In genomic region chr17:10447035-10447931, GRCh38 we compare ENCODE assay signal across 1 cellular context.
TF ChIP-seq lines count a peak whose summit lies in the region.

No MANE protein-coding gene starts in this region.

TF ChIP-seq in HepG2, 621 proteins besides CTCF, POLR2A, EP300 and RAD21 (continued from another document and continues in another):
- TF ChIP-seq PATZ1 (CRISPR knock-in tag; IDR thresholded peaks at IDR 0.05) (no peak), ELF1 (CRISPR knock-in tag; IDR thresholded peaks at IDR 0.05) (no peak), GFI1 (CRISPR knock-in tag; IDR thresholded peaks at IDR 0.05; ENCODE audit: borderline replicate concordance) (peak; percentile 66; the same call in 1 of the 2 replicates), NR1H2 (CRISPR knock-in tag; IDR thresholded peaks at IDR 0.05; ENCODE audit: borderline replicate concordance, low read depth) (no peak), TARDBP (CRISPR knock-in tag; IDR thresholded peaks at IDR 0.05) (no peak), ZNF317 (CRISPR knock-in tag; IDR thresholded peaks at IDR 0.05) (0 out of 2 replicates have a peak, but pooled peaks have one; percentile 48), ATF3 (CRISPR knock-in tag; IDR thresholded peaks at IDR 0.05) (no peak; the same call in 1 of the 2 replicates), ZNF552 (CRISPR knock-in tag; IDR thresholded peaks at IDR 0.05; ENCODE audit: borderline replicate concordance) (no peak), TMF1 (CRISPR knock-in tag; IDR thresholded peaks at IDR 0.05; ENCODE audit: low read depth) (no peak), RFX3 (CRISPR knock-in tag; IDR thresholded peaks at IDR 0.05) (peak; percentile 72), NFATC3 (CRISPR knock-in tag; IDR thresholded peaks at IDR 0.05) (no peak), ETV5 (CRISPR knock-in tag; IDR thresholded peaks at IDR 0.05; ENCODE audit: borderline replicate concordance) (peak; percentile 81), ZNF230 (CRISPR knock-in tag; IDR thresholded peaks at IDR 0.05) (no peak), ZNF577 (CRISPR knock-in tag; IDR thresholded peaks at IDR 0.05; ENCODE audit: borderline replicate concordance, low read depth) (no peak), CHCHD3 (CRISPR knock-in tag; IDR thresholded peaks at IDR 0.05) (no peak), ZBTB46 (CRISPR knock-in tag; IDR thresholded peaks at IDR 0.05; ENCODE audit: borderline replicate concordance) (no peak), SIN3A (IDR thresholded peaks at IDR 0.05; ENCODE audit: borderline replicate concordance, low read depth, low read length) (no peak), HDAC1 (CRISPR knock-in tag; IDR thresholded peaks at IDR 0.05) (no peak), MZF1 (CRISPR knock-in tag; IDR thresholded peaks at IDR 0.05; ENCODE audit: borderline replicate concordance) (no peak), ISL2 (CRISPR knock-in tag; IDR thresholded peaks at IDR 0.05) (peak; percentile 37; the same call in 1 of the 2 replicates), FOXK1 (CRISPR knock-in tag; IDR thresholded peaks at IDR 0.05; ENCODE audit: borderline replicate concordance, low read depth) (peak; percentile 49; the same call in 1 of the 2 replicates), NAIF1 (CRISPR knock-in tag; IDR thresholded peaks at IDR 0.05; ENCODE audit: borderline replicate concordance) (no peak), CCAR2 (optimal IDR thresholded peaks at IDR 0.05; ENCODE audit: low read depth, low read length) (no peak), ZC3H13 (CRISPR knock-in tag; IDR thresholded peaks at IDR 0.05) (no peak), ZNF138 (CRISPR knock-in tag; IDR thresholded peaks at IDR 0.05; ENCODE audit: low read depth) (no peak), MLLT10 (CRISPR knock-in tag; IDR thresholded peaks at IDR 0.05) (no peak), HMG20B (CRISPR knock-in tag; conservative IDR thresholded peaks at IDR 0.05) (no peak), SALL1 (CRISPR knock-in tag; IDR thresholded peaks at IDR 0.05) (peak; percentile 61; the same call in 1 of the 2 replicates), FOSL1 (CRISPR knock-in tag; IDR thresholded peaks at IDR 0.05; ENCODE audit: borderline replicate concordance) (no peak)
- TF ChIP-seq, protein P1, sequence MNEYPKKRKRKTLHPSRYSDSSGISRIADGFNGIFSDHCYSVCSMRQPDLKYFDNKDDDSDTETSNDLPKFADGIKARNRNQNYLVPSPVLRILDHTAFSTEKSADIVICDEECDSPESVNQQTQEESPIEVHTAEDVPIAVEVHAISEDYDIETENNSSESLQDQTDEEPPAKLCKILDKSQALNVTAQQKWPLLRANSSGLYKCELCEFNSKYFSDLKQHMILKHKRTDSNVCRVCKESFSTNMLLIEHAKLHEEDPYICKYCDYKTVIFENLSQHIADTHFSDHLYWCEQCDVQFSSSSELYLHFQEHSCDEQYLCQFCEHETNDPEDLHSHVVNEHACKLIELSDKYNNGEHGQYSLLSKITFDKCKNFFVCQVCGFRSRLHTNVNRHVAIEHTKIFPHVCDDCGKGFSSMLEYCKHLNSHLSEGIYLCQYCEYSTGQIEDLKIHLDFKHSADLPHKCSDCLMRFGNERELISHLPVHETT (CRISPR knock-in tag; conservative IDR thresholded peaks at IDR 0.05), result no peak
- TF ChIP-seq, protein P2, sequence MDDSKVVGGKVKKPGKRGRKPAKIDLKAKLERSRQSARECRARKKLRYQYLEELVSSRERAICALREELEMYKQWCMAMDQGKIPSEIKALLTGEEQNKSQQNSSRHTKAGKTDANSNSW (CRISPR knock-in tag; IDR thresholded peaks at IDR 0.05; ENCODE audit: borderline replicate concordance), result no peak
- TF ChIP-seq, protein P3, sequence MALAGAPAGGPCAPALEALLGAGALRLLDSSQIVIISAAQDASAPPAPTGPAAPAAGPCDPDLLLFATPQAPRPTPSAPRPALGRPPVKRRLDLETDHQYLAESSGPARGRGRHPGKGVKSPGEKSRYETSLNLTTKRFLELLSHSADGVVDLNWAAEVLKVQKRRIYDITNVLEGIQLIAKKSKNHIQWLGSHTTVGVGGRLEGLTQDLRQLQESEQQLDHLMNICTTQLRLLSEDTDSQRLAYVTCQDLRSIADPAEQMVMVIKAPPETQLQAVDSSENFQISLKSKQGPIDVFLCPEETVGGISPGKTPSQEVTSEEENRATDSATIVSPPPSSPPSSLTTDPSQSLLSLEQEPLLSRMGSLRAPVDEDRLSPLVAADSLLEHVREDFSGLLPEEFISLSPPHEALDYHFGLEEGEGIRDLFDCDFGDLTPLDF (CRISPR knock-in tag; IDR thresholded peaks at IDR 0.05), result no peak
- TF ChIP-seq, protein P4, sequence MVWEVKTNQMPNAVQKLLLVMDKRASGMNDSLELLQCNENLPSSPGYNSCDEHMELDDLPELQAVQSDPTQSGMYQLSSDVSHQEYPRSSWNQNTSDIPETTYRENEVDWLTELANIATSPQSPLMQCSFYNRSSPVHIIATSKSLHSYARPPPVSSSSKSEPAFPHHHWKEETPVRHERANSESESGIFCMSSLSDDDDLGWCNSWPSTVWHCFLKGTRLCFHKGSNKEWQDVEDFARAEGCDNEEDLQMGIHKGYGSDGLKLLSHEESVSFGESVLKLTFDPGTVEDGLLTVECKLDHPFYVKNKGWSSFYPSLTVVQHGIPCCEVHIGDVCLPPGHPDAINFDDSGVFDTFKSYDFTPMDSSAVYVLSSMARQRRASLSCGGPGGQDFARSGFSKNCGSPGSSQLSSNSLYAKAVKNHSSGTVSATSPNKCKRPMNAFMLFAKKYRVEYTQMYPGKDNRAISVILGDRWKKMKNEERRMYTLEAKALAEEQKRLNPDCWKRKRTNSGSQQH (CRISPR knock-in tag; IDR thresholded peaks at IDR 0.05; ENCODE audit: low read depth), result no peak
- TF ChIP-seq, protein P5, sequence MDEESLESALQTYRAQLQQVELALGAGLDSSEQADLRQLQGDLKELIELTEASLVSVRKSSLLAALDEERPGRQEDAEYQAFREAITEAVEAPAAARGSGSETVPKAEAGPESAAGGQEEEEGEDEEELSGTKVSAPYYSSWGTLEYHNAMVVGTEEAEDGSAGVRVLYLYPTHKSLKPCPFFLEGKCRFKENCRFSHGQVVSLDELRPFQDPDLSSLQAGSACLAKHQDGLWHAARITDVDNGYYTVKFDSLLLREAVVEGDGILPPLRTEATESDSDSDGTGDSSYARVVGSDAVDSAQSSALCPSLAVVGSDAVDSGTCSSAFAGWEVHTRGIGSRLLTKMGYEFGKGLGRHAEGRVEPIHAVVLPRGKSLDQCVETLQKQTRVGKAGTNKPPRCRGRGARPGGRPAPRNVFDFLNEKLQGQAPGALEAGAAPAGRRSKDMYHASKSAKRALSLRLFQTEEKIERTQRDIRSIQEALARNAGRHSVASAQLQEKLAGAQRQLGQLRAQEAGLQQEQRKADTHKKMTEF (CRISPR knock-in tag; IDR thresholded peaks at IDR 0.05), result peak; percentile 30; the same call in 1 of the 2 replicates
- TF ChIP-seq, protein P6, sequence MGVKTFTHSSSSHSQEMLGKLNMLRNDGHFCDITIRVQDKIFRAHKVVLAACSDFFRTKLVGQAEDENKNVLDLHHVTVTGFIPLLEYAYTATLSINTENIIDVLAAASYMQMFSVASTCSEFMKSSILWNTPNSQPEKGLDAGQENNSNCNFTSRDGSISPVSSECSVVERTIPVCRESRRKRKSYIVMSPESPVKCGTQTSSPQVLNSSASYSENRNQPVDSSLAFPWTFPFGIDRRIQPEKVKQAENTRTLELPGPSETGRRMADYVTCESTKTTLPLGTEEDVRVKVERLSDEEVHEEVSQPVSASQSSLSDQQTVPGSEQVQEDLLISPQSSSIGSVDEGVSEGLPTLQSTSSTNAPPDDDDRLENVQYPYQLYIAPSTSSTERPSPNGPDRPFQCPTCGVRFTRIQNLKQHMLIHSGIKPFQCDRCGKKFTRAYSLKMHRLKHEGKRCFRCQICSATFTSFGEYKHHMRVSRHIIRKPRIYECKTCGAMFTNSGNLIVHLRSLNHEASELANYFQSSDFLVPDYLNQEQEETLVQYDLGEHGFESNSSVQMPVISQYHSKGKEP (CRISPR knock-in tag; IDR thresholded peaks at IDR 0.05), result no peak
- TF ChIP-seq, protein P7, sequence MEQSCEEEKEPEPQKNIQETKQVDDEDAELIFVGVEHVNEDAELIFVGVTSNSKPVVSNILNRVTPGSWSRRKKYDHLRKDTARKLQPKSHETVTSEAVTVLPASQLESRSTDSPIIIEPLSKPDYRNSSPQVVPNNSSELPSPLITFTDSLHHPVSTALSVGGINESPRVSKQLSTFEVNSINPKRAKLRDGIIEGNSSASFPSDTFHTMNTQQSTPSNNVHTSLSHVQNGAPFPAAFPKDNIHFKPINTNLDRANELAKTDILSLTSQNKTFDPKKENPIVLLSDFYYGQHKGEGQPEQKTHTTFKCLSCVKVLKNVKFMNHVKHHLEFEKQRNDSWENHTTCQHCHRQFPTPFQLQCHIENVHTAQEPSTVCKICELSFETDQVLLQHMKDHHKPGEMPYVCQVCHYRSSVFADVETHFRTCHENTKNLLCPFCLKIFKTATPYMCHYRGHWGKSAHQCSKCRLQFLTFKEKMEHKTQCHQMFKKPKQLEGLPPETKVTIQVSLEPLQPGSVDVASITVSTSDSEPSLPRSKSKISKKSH (CRISPR knock-in tag; IDR thresholded peaks at IDR 0.05; ENCODE audit: borderline replicate concordance), result no peak
- TF ChIP-seq, protein P8, sequence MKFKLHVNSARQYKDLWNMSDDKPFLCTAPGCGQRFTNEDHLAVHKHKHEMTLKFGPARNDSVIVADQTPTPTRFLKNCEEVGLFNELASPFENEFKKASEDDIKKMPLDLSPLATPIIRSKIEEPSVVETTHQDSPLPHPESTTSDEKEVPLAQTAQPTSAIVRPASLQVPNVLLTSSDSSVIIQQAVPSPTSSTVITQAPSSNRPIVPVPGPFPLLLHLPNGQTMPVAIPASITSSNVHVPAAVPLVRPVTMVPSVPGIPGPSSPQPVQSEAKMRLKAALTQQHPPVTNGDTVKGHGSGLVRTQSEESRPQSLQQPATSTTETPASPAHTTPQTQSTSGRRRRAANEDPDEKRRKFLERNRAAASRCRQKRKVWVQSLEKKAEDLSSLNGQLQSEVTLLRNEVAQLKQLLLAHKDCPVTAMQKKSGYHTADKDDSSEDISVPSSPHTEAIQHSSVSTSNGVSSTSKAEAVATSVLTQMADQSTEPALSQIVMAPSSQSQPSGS (CRISPR knock-in tag; IDR thresholded peaks at IDR 0.05), result peak; percentile 27; the same call in 1 of the 2 replicates
- TF ChIP-seq, protein P9, sequence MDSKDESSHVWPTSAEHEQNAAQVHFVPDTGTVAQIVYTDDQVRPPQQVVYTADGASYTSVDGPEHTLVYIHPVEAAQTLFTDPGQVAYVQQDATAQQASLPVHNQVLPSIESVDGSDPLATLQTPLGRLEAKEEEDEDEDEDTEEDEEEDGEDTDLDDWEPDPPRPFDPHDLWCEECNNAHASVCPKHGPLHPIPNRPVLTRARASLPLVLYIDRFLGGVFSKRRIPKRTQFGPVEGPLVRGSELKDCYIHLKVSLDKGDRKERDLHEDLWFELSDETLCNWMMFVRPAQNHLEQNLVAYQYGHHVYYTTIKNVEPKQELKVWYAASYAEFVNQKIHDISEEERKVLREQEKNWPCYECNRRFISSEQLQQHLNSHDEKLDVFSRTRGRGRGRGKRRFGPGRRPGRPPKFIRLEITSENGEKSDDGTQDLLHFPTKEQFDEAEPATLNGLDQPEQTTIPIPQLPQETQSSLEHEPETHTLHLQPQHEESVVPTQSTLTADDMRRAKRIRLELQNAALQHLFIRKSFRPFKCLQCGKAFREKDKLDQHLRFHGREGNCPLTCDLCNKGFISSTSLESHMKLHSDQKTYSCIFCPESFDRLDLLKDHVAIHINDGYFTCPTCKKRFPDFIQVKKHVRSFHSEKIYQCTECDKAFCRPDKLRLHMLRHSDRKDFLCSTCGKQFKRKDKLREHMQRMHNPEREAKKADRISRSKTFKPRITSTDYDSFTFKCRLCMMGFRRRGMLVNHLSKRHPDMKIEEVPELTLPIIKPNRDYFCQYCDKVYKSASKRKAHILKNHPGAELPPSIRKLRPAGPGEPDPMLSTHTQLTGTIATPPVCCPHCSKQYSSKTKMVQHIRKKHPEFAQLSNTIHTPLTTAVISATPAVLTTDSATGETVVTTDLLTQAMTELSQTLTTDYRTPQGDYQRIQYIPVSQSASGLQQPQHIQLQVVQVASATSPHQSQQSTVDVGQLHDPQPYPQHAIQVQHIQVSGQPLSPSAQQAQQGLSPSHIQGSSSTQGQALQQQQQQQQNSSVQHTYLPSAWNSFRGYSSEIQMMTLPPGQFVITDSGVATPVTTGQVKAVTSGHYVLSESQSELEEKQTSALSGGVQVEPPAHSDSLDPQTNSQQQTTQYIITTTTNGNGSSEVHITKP (CRISPR knock-in tag; IDR thresholded peaks at IDR 0.05; ENCODE audit: low read depth), result no peak
